ENCODE assay signal across 1 cellular context in the genomic region with DNA sequence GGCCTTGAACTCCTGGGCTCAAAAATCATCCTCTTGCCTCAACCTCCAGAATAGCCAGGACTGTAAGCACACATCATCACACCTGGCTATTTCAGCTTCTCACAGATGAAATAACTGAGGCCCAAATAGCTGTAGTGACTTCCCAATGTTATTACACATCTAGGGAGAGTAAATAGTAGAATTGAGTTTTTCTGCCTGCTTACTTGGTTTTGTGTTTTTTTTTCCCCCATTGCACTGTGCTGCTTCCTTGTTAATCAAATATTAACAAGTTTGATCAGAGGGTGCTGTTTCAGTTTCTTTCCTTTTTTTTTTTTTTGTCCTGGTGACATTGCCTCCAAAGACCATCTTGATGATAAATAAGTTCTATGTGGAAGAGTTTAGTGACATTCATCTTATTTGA.
TF ChIP-seq lines count a peak whose summit lies in the region.

No MANE protein-coding gene starts in this region.

TF ChIP-seq in GM12878, 131 proteins besides CTCF, POLR2A, EP300 and RAD21:
- TF ChIP-seq ZNF384 (IDR thresholded peaks at IDR 0.05; ENCODE audit: borderline replicate concordance, low read depth, low read length) (peak; percentile 36; the same call in 1 of the 2 replicates), RCOR1 (conservative IDR thresholded peaks at IDR 0.05; ENCODE audit: low read depth, low read length) (no peak), CHD2 (IDR thresholded peaks at IDR 0.05; ENCODE audit: borderline replicate concordance, low read depth, low read length) (no peak)
TF ChIP-seq in GM12878: peak in this region for 1.
